In genomic region chr20:34578521-34579147, GRCh38 we compare ENCODE assay signal across 13 cellular contexts. TPM values are rescaled to one million over a fixed set of nuclear protein-coding genes. Genes with fewer than 3 reads are reported as not detected.
DNase-seq lines count a peak whose midpoint lies in the region; ATAC-seq, FAIRE-seq and TF ChIP-seq lines count a peak whose summit lies in the region.
"Had no signal": no experiment of that assay in that cellular context is flagged by ENCODE, and none has a peak within 500 bp of the region (broad histone marks: within the 10 kb centered on the region; RNA-seq: fewer than 3 reads in every experiment).

No MANE protein-coding gene starts in this region.

- DNase-seq in heart right ventricle (peak; percentile 53 to 63), osteoblast (ENCODE audit: insufficient read length, low spot score, missing footprints) (no peak), urothelium cell line (ENCODE audit: low spot score) (no peak), NCI-H2196 (lab: John Stamatoyannopoulos, UW; ENCODE audit: unreplicated experiment) (no peak), colonic mucosa (no peak)
- no peak for DNase-seq in stimulated activated CD4-positive, alpha-beta T cell treated with anti-CD3 and anti-CD28 coated beads, Interleukin-1b, Interleukin-23, amount 100 ng/mL, for 48 hours
- DNase-seq: activated B cell treated with CpG ODN at 0.5 μM for 24 hours; activated T-cell treated with anti-CD3 and anti-CD28 coated beads, Interleukin-2, amount 50 U/mL, for 72 hours; DMS79 treated with DMSO at 0.1 percent for 48 hours; effector memory CD4-positive, alpha-beta T cell; NCI-H345 had no signal

- 42 to 48% methylated on average over 9 of the region's 9 CpGs for WGBS in heart right ventricle, 2 donors

- ATAC-seq in heart right ventricle: peak; percentile 68 to 91 (median 84)
- ATAC-seq: activated T-cell treated with anti-CD3 and anti-CD28 coated beads, Interleukin-2, amount 50 U/mL, for 72 hours had no signal

- no peak overlapping the region for H3K9ac ChIP-seq in colonic mucosa (ENCODE audit: low read depth in 2 of 2, low read length in 2 of 2)

- no peak overlapping the region for H3K4me2 ChIP-seq in osteoblast (ENCODE audit: insufficient read depth, low read length)

- H3K4me1 ChIP-seq in ACC112 (ENCODE audit: control insufficient read depth, insufficient read depth, low read length, unreplicated experiment) (peaks cover 37% of the 10 kb centered on the region), heart right ventricle (peaks cover 11 to 59% (median 48%) of the 10 kb centered on the region in 9 donors), osteoblast (ENCODE audit: insufficient read depth, low read length) (peaks cover 40% of the 10 kb centered on the region), colonic mucosa (peaks cover 12% of the 10 kb centered on the region)

- FAIRE-seq in urothelium cell line (lab: Jason Lieb, UNC): no peak

- no peaks in the 10 kb centered on the region for H4K20me1 ChIP-seq in osteoblast (ENCODE audit: insufficient read depth, low read length)

- no peaks in the 10 kb centered on the region for H3K79me2 ChIP-seq in ACC112 (ENCODE audit: control insufficient read depth, insufficient read depth, low read length, unreplicated experiment)
- H3K79me2 ChIP-seq in osteoblast (ENCODE audit: insufficient read depth, low read length): no peaks in the 10 kb centered on the region

- no peak overlapping the region for H3K4me3 ChIP-seq in ACC112 (ENCODE audit: low read depth, low read length)
- no peak overlapping the region for H3K4me3 ChIP-seq in heart right ventricle
- H3K4me3 ChIP-seq in osteoblast (ENCODE audit: insufficient read depth, low read length): no peak overlapping the region
- H3K4me3 ChIP-seq in colonic mucosa: no peak overlapping the region

- H3K27me3 ChIP-seq in ACC112 (ENCODE audit: insufficient read depth, low read length) (no peaks in the 10 kb centered on the region), heart right ventricle (no peaks in the 10 kb centered on the region), osteoblast (ENCODE audit: insufficient read depth, low read length) (no peaks in the 10 kb centered on the region), colonic mucosa (no peaks in the 10 kb centered on the region)

- H3K36me3 ChIP-seq in ACC112 (ENCODE audit: insufficient read depth, low read length) (no peaks in the 10 kb centered on the region), heart right ventricle (peaks cover 0 to 48% (median 0%) of the 10 kb centered on the region in 9 donors), osteoblast (ENCODE audit: insufficient read depth, low read length) (peaks cover 9% of the 10 kb centered on the region), colonic mucosa (no peaks in the 10 kb centered on the region)

- H3K9me3 ChIP-seq in heart right ventricle: no peaks in the 10 kb centered on the region
- H3K9me3 ChIP-seq in osteoblast (ENCODE audit: low read depth, low read length): no peaks in the 10 kb centered on the region
- no peaks in the 10 kb centered on the region for H3K9me3 ChIP-seq in colonic mucosa

- TF ChIP-seq CTCF in VCaP (conservative IDR thresholded peaks at IDR 0.05) (no peak), heart right ventricle (IDR thresholded peaks at IDR 0.05) (no peak), osteoblast (IDR thresholded peaks at IDR 0.05; ENCODE audit: extremely low read depth, low read depth, low read length) (no peak), colonic mucosa (IDR thresholded peaks at IDR 0.05) (no peak)

- H2AFZ ChIP-seq in ACC112 (ENCODE audit: low read length, unreplicated experiment) (no peak overlapping the region), osteoblast (ENCODE audit: low read length) (no peak overlapping the region)

- peak overlapping the region; percentile 17; the same call in 1 of the 2 replicates for H3K27ac ChIP-seq in ACC112 (ENCODE audit: low read depth, low read length)
- H3K27ac ChIP-seq in VCaP: peak overlapping the region; percentile 53
- H3K27ac ChIP-seq in heart right ventricle: peak overlapping the region; percentile 51 to 86 (median 76)
- peak overlapping the region; percentile 74 for H3K27ac ChIP-seq in osteoblast (ENCODE audit: low read depth, low read length)
- no peak overlapping the region for H3K27ac ChIP-seq in colonic mucosa

- intact Hi-C loops in heart right ventricle (cut with DNase I) (loop anchor here in 3 of 10 donors (5.0 to 10.0 kb wide), 3 partner anchors 129 to 189 kb away; no protein-coding TSS in a partner anchor), colonic mucosa (cut with DNase I) (loop anchor here (5.0 kb wide), 1 partner anchor 189 kb away; no protein-coding TSS in a partner anchor)

RNA-seq across cellular contexts. Expression of gene MAP1LC3A, which starts 20.1 kb away (rescaled TPM):
- total RNA-seq in heart right ventricle: 100 to 1,000 TPM in 2 of 10 donors, 10 to 100 TPM in 8; 61.7 to 137 (median 74.6) TPM
- 100 to 1,000 TPM in 1 of 2 donors, 10 to 100 TPM in 1; 61.5 to 133 TPM for polyA plus RNA-seq in heart right ventricle
- 24.8 and 29.7 TPM in 2 replicates for total RNA-seq in osteoblast
- 10 to 100 TPM; 44.8 to 46.2 TPM for total RNA-seq in colonic mucosa

Comparison
In these comparisons a context has a peak if more than half of its experiments do, and no peak if none do; other contexts are left out.
1. DNase-seq: peak in heart right ventricle (2 of 2); none in osteoblast (single experiment), urothelium cell line (single experiment), NCI-H2196 (single experiment), colonic mucosa (single experiment) and stimulated activated CD4-positive, alpha-beta T cell treated with anti-CD3 and anti-CD28 coated beads, Interleukin-1b, Interleukin-23, amount 100 ng/mL, for 48 hours (single experiment).